18 cellular contexts compared by ENCODE assay signal in genomic region chr22:26131755-26132154, GRCh38. TPM values are rescaled to one million over a fixed set of nuclear protein-coding genes. Genes with fewer than 3 reads are reported as not detected.
DNase-seq lines count a peak whose midpoint lies in the region; ATAC-seq and TF ChIP-seq lines count a peak whose summit lies in the region.
"Had no signal": no experiment of that assay in that cellular context is flagged by ENCODE, and none has a peak within 500 bp of the region (broad histone marks: within the 10 kb centered on the region; RNA-seq: fewer than 3 reads in every experiment).

No MANE protein-coding gene starts in this region.

- H2AFZ ChIP-seq in neuronal stem cell (ENCODE audit: low read length), result no peak overlapping the region

- peak overlapping the region; percentile 32 for H2BK15ac ChIP-seq in neuronal stem cell (ENCODE audit: low read length)

- intact Hi-C loops in esophagus muscularis mucosa (cut with DNase I), result no loop called here

- DNase-seq in NCI-H2227 (lab: John Stamatoyannopoulos, UW; ENCODE audit: unreplicated experiment) (peak; percentile 6), NCI-H2227 treated with DMSO at 0.1 percent for 48 hours (lab: John Stamatoyannopoulos, UW) (no peak), esophagus muscularis mucosa (ENCODE audit: extremely low spot score) (peak; percentile 84), neuronal stem cell (ENCODE audit: low spot score) (no peak), upper lobe of left lung (no peak), NCI-H2196 (lab: John Stamatoyannopoulos, UW; ENCODE audit: unreplicated experiment) (no peak)
- DNase-seq: AML-193; CD4-positive, alpha-beta T cell; DMS153; DMS79; GDM1; HCEC 1CT; IMR-90 had no signal

- H3K27ac ChIP-seq in esophagus muscularis mucosa (replicated peaks in 1 of 4), result no peak overlapping the region
- H3K27ac ChIP-seq in neuronal stem cell (replicated peaks; ENCODE audit: low read length), result no peak overlapping the region
- H3K27ac ChIP-seq in upper lobe of left lung, result no peak overlapping the region
- H3K27ac ChIP-seq: 22Rv1, A549, C4-2B had no signal

- no peak overlapping the region for H2BK5ac ChIP-seq in neuronal stem cell (ENCODE audit: low read length)

- no peak overlapping the region for H4K8ac ChIP-seq in neuronal stem cell (ENCODE audit: low read depth, low read length)

- no peak overlapping the region for H3K4me3 ChIP-seq in esophagus muscularis mucosa
- H3K4me3 ChIP-seq in neuronal stem cell (ENCODE audit: low read length in 2 of 2), result peak overlapping the region in 1 of 2 donors; percentile 26
- H3K4me3 ChIP-seq in upper lobe of left lung, result no peak overlapping the region
- H3K4me3 ChIP-seq: A549 had no signal

- peaks cover 3% of the 10 kb centered on the region for H3K79me1 ChIP-seq in neuronal stem cell (ENCODE audit: low read depth, low read length)

- no peak for TF ChIP-seq EP300 in esophagus muscularis mucosa (IDR thresholded peaks at IDR 0.05)
- TF ChIP-seq EP300 in upper lobe of left lung (IDR thresholded peaks at IDR 0.05), result no peak

- H4K91ac ChIP-seq in neuronal stem cell (ENCODE audit: low read depth, low read length, poor library complexity), result no peak overlapping the region

- TF ChIP-seq CTCF in esophagus muscularis mucosa (IDR thresholded peaks at IDR 0.05) (no peak), upper lobe of left lung (IDR thresholded peaks at IDR 0.05) (no peak)

- H3K4me1 ChIP-seq in esophagus muscularis mucosa (no peaks in the 10 kb centered on the region), neuronal stem cell (ENCODE audit: control insufficient read depth in 2 of 2, insufficient read depth in 1 of 2, low read depth in 1 of 2, low read length in 2 of 2) (peaks cover 0 to 6% of the 10 kb centered on the region in 2 donors), upper lobe of left lung (no peaks in the 10 kb centered on the region)
- H3K4me1 ChIP-seq: A549 had no signal

- H2BK12ac ChIP-seq in neuronal stem cell (ENCODE audit: low read length), result no peak overlapping the region

- no peak for ATAC-seq in GM18519 (IDR thresholded peaks at IDR 0.05; ENCODE audit: low FRiP score, unreplicated experiment)
- ATAC-seq in upper lobe of left lung (ENCODE audit: low FRiP score in 2 of 2), result no peak
- ATAC-seq: A549 had no signal

- H3K9ac ChIP-seq in neuronal stem cell (ENCODE audit: low read depth, low read length, poor library complexity), result no peak overlapping the region

- no peak overlapping the region for H3K14ac ChIP-seq in neuronal stem cell (ENCODE audit: low read length)

- H3K9me3 ChIP-seq in esophagus muscularis mucosa (no peaks in the 10 kb centered on the region), neuronal stem cell (replicated peaks in 1 of 2; ENCODE audit: control insufficient read depth in 2 of 2, insufficient read depth in 1 of 2, low read depth in 1 of 2, low read length in 2 of 2) (no peaks in the 10 kb centered on the region), upper lobe of left lung (no peaks in the 10 kb centered on the region)
- H3K9me3 ChIP-seq: A549 had no signal

- H3K4ac ChIP-seq in neuronal stem cell (ENCODE audit: low read length), result no peak overlapping the region

- no peaks in the 10 kb centered on the region for H3K36me3 ChIP-seq in esophagus muscularis mucosa
- peaks cover 0 to 2% of the 10 kb centered on the region in 2 donors for H3K36me3 ChIP-seq in neuronal stem cell (replicated peaks in 1 of 2; ENCODE audit: control insufficient read depth in 2 of 2, insufficient read depth in 2 of 2, low read length in 2 of 2)
- H3K36me3 ChIP-seq in upper lobe of left lung, result no peaks in the 10 kb centered on the region

- no peak overlapping the region for H2AK5ac ChIP-seq in neuronal stem cell (ENCODE audit: low read depth, low read length)

- H3K18ac ChIP-seq in neuronal stem cell (ENCODE audit: low read length), result peak overlapping the region; percentile 35

- H3K4me2 ChIP-seq in neuronal stem cell (ENCODE audit: insufficient read depth, low read length, poor library complexity, severe bottlenecking), result no peak overlapping the region
- H3K4me2 ChIP-seq: A549 had no signal

- no peak for TF ChIP-seq POLR2A in esophagus muscularis mucosa (IDR thresholded peaks at IDR 0.05; ENCODE audit: low read depth)
- TF ChIP-seq POLR2A in upper lobe of left lung (IDR thresholded peaks at IDR 0.05), result no peak

- H3K27me3 ChIP-seq in esophagus muscularis mucosa (peaks cover 0 to 55% (median 0%) of the 10 kb centered on the region in 4 donors), neuronal stem cell (ENCODE audit: control insufficient read depth in 3 of 3, insufficient read depth in 3 of 3, low read depth in 1 of 3, low read length in 3 of 3) (no peaks in the 10 kb centered on the region), upper lobe of left lung (no peaks in the 10 kb centered on the region)

- 49% methylated on average over 7 of the region's 7 CpGs for WGBS in esophagus muscularis mucosa
- no CpG with 5 or more reads among the region's 7 CpGs for WGBS in neuronal stem cell (ENCODE audit: extremely low coverage in 2 of 2, insufficient read length in 2 of 2, insufficient replicate concordance in 1 of 2), 2 donors
- WGBS in upper lobe of left lung, 2 donors, result 43 to 65% methylated on average over 4 to 7 of the region's 7 CpGs

- H2BK120ac ChIP-seq in neuronal stem cell (ENCODE audit: low read depth, low read length), result no peak overlapping the region

- no peak overlapping the region for H3K23ac ChIP-seq in neuronal stem cell (ENCODE audit: low read depth, low read length, poor library complexity)

RNA-seq across cellular contexts. Expression of gene SEZ6L, which starts 37.5 kb away (rescaled TPM):
- total RNA-seq in esophagus muscularis mucosa, result under 1 TPM; 0.23 to 0.83 (median 0.49) TPM
- polyA plus RNA-seq in neuronal stem cell (2013, experiment 1 of 2), result 0.47 TPM
- 0.61 TPM for polyA plus RNA-seq in neuronal stem cell (2013, experiment 2 of 2)
- 1 to 10 TPM in 1 of 6 donors, under 1 TPM in 2, not detected in 3; 0.06 to 1.2 (median 0.24) TPM for total RNA-seq in upper lobe of left lung
- total RNA-seq: Daoy, IMR-90 had no signal
- polyA plus RNA-seq: A549, IMR-90 had no signal

Comparison
In these comparisons a context has a peak if more than half of its experiments do, and no peak if none do; other contexts are left out.
1. DNase-seq: peak in NCI-H2227 (single experiment) and esophagus muscularis mucosa (single experiment); none in NCI-H2227 treated with DMSO at 0.1 percent for 48 hours (single experiment), neuronal stem cell (single experiment), upper lobe of left lung (0 of 2) and NCI-H2196 (single experiment).